Comparison of ENCODE assay signal across 16 cellular contexts in the genomic region with DNA sequence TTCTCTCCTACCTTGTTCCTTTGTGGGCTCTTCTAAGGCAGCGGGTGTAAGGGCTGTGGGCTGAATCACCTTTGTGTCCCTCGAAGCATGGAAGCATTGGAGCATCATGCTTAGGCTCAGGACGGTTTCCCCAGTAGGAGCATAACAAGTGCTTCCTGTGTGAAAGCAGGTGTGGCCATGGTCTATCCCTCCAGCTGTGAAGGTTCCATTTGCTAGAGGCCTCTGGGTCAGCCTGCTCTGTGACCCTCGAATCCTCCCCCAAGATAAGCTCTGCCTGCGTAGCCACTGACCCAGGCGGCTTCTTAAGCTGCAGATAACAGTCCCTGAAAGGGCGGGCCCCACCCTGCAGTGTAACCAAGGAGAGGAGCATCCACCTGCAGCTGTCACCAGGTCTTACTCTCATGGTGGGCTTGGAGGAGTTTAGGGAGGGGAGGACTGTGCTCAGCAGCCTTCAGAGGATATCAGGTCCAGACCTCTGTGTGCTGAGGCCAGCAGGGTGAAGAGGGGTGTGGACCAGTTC. TPM values are rescaled to one million over a fixed set of nuclear protein-coding genes. Genes with fewer than 3 reads are reported as not detected.
A peak's percentile ranks its signal among the peaks of the same experiment; 100 is the strongest.
DNase-seq lines count a peak whose midpoint lies in the region; ATAC-seq, FAIRE-seq and TF ChIP-seq lines count a peak whose summit lies in the region.
"Had no signal": no experiment of that assay in that cellular context is flagged by ENCODE, and none has a peak within 500 bp of the region (broad histone marks: within the 10 kb centered on the region; RNA-seq: fewer than 3 reads in every experiment).

No MANE protein-coding gene starts in this region.

- peaks cover 5% of the 10 kb centered on the region for H3K36me3 Mint-ChIP-seq in mesothelial cell of epicardium
- H3K36me3 Mint-ChIP-seq in natural killer cell, result no peaks in the 10 kb centered on the region

- DNase-seq in A549 (ENCODE audit: low read depth in 1 of 2, low spot score in 1 of 2) (no peak), ascending aorta (ENCODE audit: low spot score in 2 of 2) (no peak), mesothelial cell of epicardium (ENCODE audit: low spot score in 2 of 2, unreplicated experiment in 2 of 2) (no peak), natural killer cell (no peak), NCI-H1048 (lab: John Stamatoyannopoulos, UW) (no peak), DMS 273 (lab: John Stamatoyannopoulos, UW; ENCODE audit: unreplicated experiment) (no peak)
- DNase-seq: activated CD4-positive, CD25-positive, alpha-beta regulatory T cell; activated naive CD4-positive, alpha-beta T cell; effector memory CD8-positive, alpha-beta T cell; islet precursor cell; NCI-H187; RPMI8226 had no signal

- peaks cover 87% of the 10 kb centered on the region for H3K4me1 ChIP-seq in A549
- peaks cover 27 to 78% of the 10 kb centered on the region in 2 donors for H3K4me1 ChIP-seq in ascending aorta

- no peak for TF ChIP-seq EP300 in A549 (IDR thresholded peaks at IDR 0.05)

- TF ChIP-seq CTCF in A549 (IDR thresholded peaks at IDR 0.05), result no peak
- TF ChIP-seq CTCF in ascending aorta (IDR thresholded peaks at IDR 0.05), result no peak
- no peak for TF ChIP-seq CTCF in mesothelial cell of epicardium (IDR thresholded peaks at IDR 0.05; ENCODE audit: unreplicated experiment)
- TF ChIP-seq CTCF in natural killer cell (IDR thresholded peaks at IDR 0.05), result no peak

- no peak for TF ChIP-seq RAD21 in A549 (conservative IDR thresholded peaks at IDR 0.05 in 1 of 2, IDR thresholded peaks at IDR 0.05 in 1 of 2)

- H3K4me3 Mint-ChIP-seq in mesothelial cell of epicardium (no peak overlapping the region), natural killer cell (no peak overlapping the region)
- H3K4me3 Mint-ChIP-seq: effector memory CD8-positive, alpha-beta T cell had no signal

- intact Hi-C loops in ascending aorta (cut with DNase I) (no loop called here), natural killer cell (cut with micrococcal nuclease) (no loop called here)

- H3K4me1 Mint-ChIP-seq in mesothelial cell of epicardium (peaks cover 59% of the 10 kb centered on the region), natural killer cell (no peaks in the 10 kb centered on the region)

- H3K27ac Mint-ChIP-seq in mesothelial cell of epicardium (peak overlapping the region; percentile 39), natural killer cell (no peak overlapping the region)
- H3K27ac Mint-ChIP-seq: effector memory CD8-positive, alpha-beta T cell had no signal

- H3K4me2 ChIP-seq in A549, result peak overlapping the region; percentile 89

- CTCF ChIA-PET in A549 (lab: Yijun Ruan, JAX), result interaction anchor here (0.6 to 33.5 kb wide), 7 partner anchors 17 to 263 kb away, joined by 3 to 439 read pairs (median 4); partner anchors contain the start of gene NDST1

- no peak for ATAC-seq in A549
- ATAC-seq in GM21825 (IDR thresholded peaks at IDR 0.05; ENCODE audit: unreplicated experiment), result peak; percentile 65
- ATAC-seq in natural killer cell, result no peak
- no peak for ATAC-seq in HG03442 (IDR thresholded peaks at IDR 0.05; ENCODE audit: unreplicated experiment)
- ATAC-seq: effector memory CD8-positive, alpha-beta T cell had no signal

- no peaks in the 10 kb centered on the region for H3K27me3 ChIP-seq in ascending aorta

- FAIRE-seq in A549 (lab: Jason Lieb, UNC), result no peak

- no peaks in the 10 kb centered on the region for H3K9me3 Mint-ChIP-seq in mesothelial cell of epicardium
- H3K9me3 Mint-ChIP-seq in natural killer cell, result no peaks in the 10 kb centered on the region
- H3K9me3 Mint-ChIP-seq: effector memory CD8-positive, alpha-beta T cell; GM23338 had no signal

- POLR2A ChIA-PET in A549 (lab: Yijun Ruan, JAX), result no interaction called here

- TF ChIP-seq POLR2A in A549 (IDR thresholded peaks at IDR 0.05; ENCODE audit: low read length), result no peak

- H3K27me3 Mint-ChIP-seq in mesothelial cell of epicardium (ENCODE audit: low read depth) (no peaks in the 10 kb centered on the region), natural killer cell (ENCODE audit: low read depth in 2 of 2) (no peaks in the 10 kb centered on the region)

- no peaks in the 10 kb centered on the region for H3K36me3 ChIP-seq in ascending aorta

- H3K4me3 ChIP-seq in A549 (no peak overlapping the region), ascending aorta (no peak overlapping the region)
- H3K4me3 ChIP-seq: GM23338 had no signal

- H3K27ac ChIP-seq in A549 (peak overlapping the region; percentile 88 to 90; a peak in 4 of 6 replicates), ascending aorta (peak overlapping the region; percentile 8 to 78)
- H3K27ac ChIP-seq: HL-60 had no signal

- no peaks in the 10 kb centered on the region for H3K9me3 ChIP-seq in A549
- H3K9me3 ChIP-seq in ascending aorta, result no peaks in the 10 kb centered on the region

- WGBS in A549 (ENCODE audit: missing lambda C conversion rate), result 89% methylated on average over 7 of the region's 7 CpGs

TF ChIP-seq in A549, 52 proteins besides CTCF, POLR2A, EP300 and RAD21:
- TF ChIP-seq RFX5 (IDR thresholded peaks at IDR 0.05) (no peak), RARB (CRISPR knock-in tag; IDR thresholded peaks at IDR 0.05) (no peak), PHF8 (IDR thresholded peaks at IDR 0.05; ENCODE audit: borderline replicate concordance, low read depth) (no peak), RCOR1 (IDR thresholded peaks at IDR 0.05; ENCODE audit: low read depth, low read length) (no peak), KDM5A (IDR thresholded peaks at IDR 0.05) (no peak)

RNA-seq across cellular contexts. Expression of gene NDST1, which starts 8.4 kb away (rescaled TPM):
- polyA plus RNA-seq in A549 (2011; rRNA removed) (24.4 and 27.7 TPM in 2 replicates), A549 (2017; fragmentation: RNase III; extraction: RNeasy Plus Mini Kit Qiagen cat#74134 plus additional on column Dnase treatment) (50.8 to 59.7 TPM (median 55.8 TPM) in 3 replicates)
- 28.2 and 45.6 TPM in 2 replicates for polyA plus RNA-seq in A549 (2012; cell fraction: cytosol; rRNA removed)
- polyA plus RNA-seq in A549 (2012; cell fraction: nucleus; rRNA removed), result 70.2 and 91.2 TPM in 2 replicates
- polyA minus RNA-seq in A549 (2011; rRNA and poly(A)+ RNA removed), result 37.2 and 50.7 TPM in 2 replicates
- total RNA-seq in ascending aorta (71.5 TPM), mesothelial cell of epicardium (129 to 132 TPM (median 132 TPM) in 3 replicates), natural killer cell (10 to 100 TPM in 1 of 3 donors, 1 to 10 TPM in 2; 2.8 to 12.3 (median 4.3) TPM)

RNA-seq across cellular contexts. Expression of gene RPS14, which starts 50.0 kb away (rescaled TPM):
- 3,799 and 4,312 TPM in 2 replicates for polyA plus RNA-seq in A549 (2011; rRNA removed)
- 5,803 and 7,483 TPM in 2 replicates for polyA plus RNA-seq in A549 (2012; cell fraction: cytosol; rRNA removed)
- 1,682 and 2,988 TPM in 2 replicates for polyA plus RNA-seq in A549 (2012; cell fraction: nucleus; rRNA removed)
- 3,127 to 3,794 TPM (median 3,716 TPM) in 3 replicates for polyA plus RNA-seq in A549 (2017; fragmentation: RNase III; extraction: RNeasy Plus Mini Kit Qiagen cat#74134 plus additional on column Dnase treatment)
- 949 and 1,168 TPM in 2 replicates for polyA minus RNA-seq in A549 (2011; rRNA and poly(A)+ RNA removed)
- total RNA-seq in ascending aorta, result 1,928 TPM
- total RNA-seq in mesothelial cell of epicardium, result 2,586 to 2,705 TPM (median 2,627 TPM) in 3 replicates
- total RNA-seq in natural killer cell, result 1,000 to 10,000 TPM; 1,744 to 2,278 (median 2,016) TPM
